In the genomic region with DNA sequence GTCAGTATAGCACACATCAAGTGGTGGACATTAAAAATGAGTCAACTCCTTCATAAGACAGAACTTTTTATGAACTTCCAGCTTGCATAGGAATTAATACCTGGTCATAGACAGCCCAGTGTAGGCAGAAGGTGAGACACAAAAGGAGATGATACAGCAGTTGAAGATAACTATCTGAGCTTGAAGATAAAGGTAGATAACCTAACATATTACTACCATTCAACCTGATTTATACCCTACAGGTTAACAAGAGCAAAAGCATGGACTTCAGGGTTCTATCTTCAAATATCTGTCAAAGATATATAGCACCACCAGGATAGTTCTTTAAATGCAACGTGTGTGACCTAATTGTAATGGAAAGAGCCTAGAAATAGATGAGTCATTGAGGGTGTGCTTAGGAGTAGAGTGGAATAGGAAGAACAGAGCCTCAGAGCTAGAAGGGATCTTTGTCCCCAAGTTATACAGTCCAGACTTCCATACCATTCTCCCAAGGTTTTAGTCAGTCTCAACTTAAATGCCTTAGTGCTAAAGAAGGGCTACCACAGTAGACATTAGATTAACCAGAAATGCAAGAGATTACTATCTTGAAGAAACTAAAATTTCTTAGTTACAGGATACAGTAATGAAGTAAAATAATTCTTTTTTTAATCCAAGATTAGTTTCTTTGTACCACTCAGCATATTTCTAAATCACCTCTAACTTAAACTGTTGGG, we compare ENCODE assay signal across 14 cellular contexts. TPM values are rescaled to one million over a fixed set of nuclear protein-coding genes. Genes with fewer than 3 reads are reported as not detected.
DNase-seq lines count a peak whose midpoint lies in the region; ATAC-seq, FAIRE-seq and TF ChIP-seq lines count a peak whose summit lies in the region.
"Had no signal": no experiment of that assay in that cellular context is flagged by ENCODE, and none has a peak within 500 bp of the region (broad histone marks: within the 10 kb centered on the region; RNA-seq: fewer than 3 reads in every experiment).

No MANE protein-coding gene starts in this region.

- no peak; the same call in 1 of the 2 replicates for ATAC-seq in IMR-90 (ENCODE audit: low read depth)
- ATAC-seq in HG02759 (IDR thresholded peaks at IDR 0.05; ENCODE audit: unreplicated experiment) = no peak

- CTCF ChIA-PET in IMR-90 (lab: Yijun Ruan, JAX) = interaction anchor here (0.8 kb wide), 1 partner anchor 826 kb away, joined by 3 read pairs; no protein-coding TSS in a partner anchor

- H3K79me1 ChIP-seq in IMR-90 (ENCODE audit: low read depth in 1 of 2, low read length in 2 of 2) = peaks cover 20 to 24% of the 10 kb centered on the region in 2 experiments

- H4K20me1 ChIP-seq in IMR-90 (ENCODE audit: insufficient read depth, low read length) = peaks cover 6% of the 10 kb centered on the region; the same call in 1 of the 2 replicates

- in situ Hi-C loops in Caki2 (cut with HindIII; ENCODE audit: low pct_unique_long_range_greater_than_20kb, low sequenced_read_pairs) (no loop called here), IMR-90 (cut with MboI; ENCODE audit: low sequenced_read_pairs) (no loop called here)

- intact Hi-C loops in IMR-90 (cut with micrococcal nuclease) (no loop called here), kidney (cut with DNase I) (no loop called here), stomach (cut with DNase I; ENCODE audit: low total_unique reads) (no loop called here)

- H3K27ac Mint-ChIP-seq in activated naive CD8-positive, alpha-beta T cell = peak overlapping the region; percentile 2

- no peak overlapping the region for H2BK20ac ChIP-seq in IMR-90 (ENCODE audit: low read depth, low read length)

- H2BK15ac ChIP-seq in IMR-90 (ENCODE audit: low read depth, low read length) = no peak overlapping the region

- FAIRE-seq in kidney (lab: Jason Lieb, UNC) = peak; percentile 15
- FAIRE-seq: D721Med had no signal

- 0 out of 2 replicates have a peak, but pooled peaks cover 4% of the 10 kb centered on the region for H3K9me1 ChIP-seq in IMR-90 (ENCODE audit: insufficient read depth, low read length)

- H3K27ac ChIP-seq in IMR-90 (ENCODE audit: insufficient read depth, low read length) = no peak overlapping the region
- no peak overlapping the region for H3K27ac ChIP-seq in kidney (ENCODE audit: low read depth in 2 of 2, low read length in 2 of 2)
- H3K27ac ChIP-seq in substantia nigra (ENCODE audit: low read depth, low read length, poor library complexity, severe bottlenecking) = no peak overlapping the region
- H3K27ac ChIP-seq in stomach = no peak overlapping the region
- H3K27ac ChIP-seq: thoracic aorta, VCaP had no signal

- H2AK9ac ChIP-seq in IMR-90 (replicated peaks; ENCODE audit: low read depth, low read length, poor library complexity) = no peak overlapping the region

- no TSS peak for BruUV-seq in IMR-90 (replicated peaks; lab: Mats Ljungman, UMichigan)

- H2BK120ac ChIP-seq in IMR-90 (ENCODE audit: low read depth, low read length) = no peak overlapping the region

- POLR2A ChIA-PET in IMR-90 (lab: Charles Lee; ENCODE audit: unreplicated experiment) = no interaction called here

- no peak overlapping the region for H2AK5ac ChIP-seq in IMR-90 (ENCODE audit: low read depth, low read length)

- H2BK5ac ChIP-seq in IMR-90 (ENCODE audit: low read depth, low read length, poor library complexity, severe bottlenecking) = no peak overlapping the region

- H3K9ac ChIP-seq in IMR-90 (ENCODE audit: low read depth, low read length) = no peak overlapping the region
- no peak overlapping the region for H3K9ac ChIP-seq in kidney (ENCODE audit: low read length in 2 of 2)

- H3K36me3 Mint-ChIP-seq in activated naive CD8-positive, alpha-beta T cell = peaks cover 8% of the 10 kb centered on the region

- no peak overlapping the region for H3K18ac ChIP-seq in IMR-90 (ENCODE audit: low read depth, low read length)

- dilution Hi-C loops in IMR-90 (cut with HindIII; ENCODE audit: low sequenced_read_pairs, unreplicated experiment) = no loop called here

- H3K4me1 ChIP-seq in IMR-90 (ENCODE audit: control insufficient read depth, insufficient read depth, low read length) (no peaks in the 10 kb centered on the region), kidney (ENCODE audit: control insufficient read depth in 1 of 2, insufficient read depth in 1 of 2, low read depth in 1 of 2, low read length in 2 of 2) (no peaks in the 10 kb centered on the region), stomach (peaks cover 4 to 69% (median 34%) of the 10 kb centered on the region in 4 donors)

- H3K4me3 ChIP-seq in IMR-90 (ENCODE audit: insufficient read depth, low read depth, low read length) (no peak overlapping the region), kidney (ENCODE audit: low read length in 2 of 2) (no peak overlapping the region), stomach (no peak overlapping the region), MG63 (no peak overlapping the region)
- H3K4me3 ChIP-seq: thoracic aorta had no signal

- no peak overlapping the region for H3K4me2 ChIP-seq in IMR-90 (ENCODE audit: low read depth, low read length)

- H3K9me3 Mint-ChIP-seq in activated naive CD8-positive, alpha-beta T cell (ENCODE audit: low read depth) = no peaks in the 10 kb centered on the region
- H3K9me3 Mint-ChIP-seq: activated naive CD4-positive, alpha-beta T cell treated with anti-CD3 and anti-CD28 coated beads, Interleukin-2, amount 50 U/mL, for 24 hours had no signal

- no CpG with 5 or more reads among the region's 1 CpG for WGBS in IMR-90 (ENCODE audit: extremely low coverage in 2 of 2, insufficient read length in 1 of 2), 2 experiments
- 49 to 70% (median 58%) methylated on average over 1 of the region's 1 CpG for WGBS in stomach, 5 donors

- H3K9me3 ChIP-seq in IMR-90 (ENCODE audit: control insufficient read depth, insufficient read depth, low read length) = no peaks in the 10 kb centered on the region
- no peaks in the 10 kb centered on the region for H3K9me3 ChIP-seq in kidney (ENCODE audit: control insufficient read depth in 1 of 2, low read length in 2 of 2)
- no peaks in the 10 kb centered on the region for H3K9me3 ChIP-seq in stomach
- no peaks in the 10 kb centered on the region for H3K9me3 ChIP-seq in MG63
- H3K9me3 ChIP-seq: thoracic aorta had no signal

- no peak for TF ChIP-seq RAD21 in IMR-90 (IDR thresholded peaks at IDR 0.05; ENCODE audit: low read length)

- peak; percentile 46 for DNase-seq in Caki2 (ENCODE audit: low read depth)
- peak; percentile 32 for DNase-seq in IMR-90
- no peak for DNase-seq in kidney
- DNase-seq in substantia nigra (lab: John Stamatoyannopoulos, UW) = no peak
- no peak for DNase-seq in stomach
- DNase-seq in MG63 = no peak
- DNase-seq: NCI-H524; stimulated activated CD4-positive, alpha-beta T cell treated with anti-CD3 and anti-CD28 coated beads, Interleukin-15, amount 100 ng/mL, for 24 hours had no signal

- H4K8ac ChIP-seq in IMR-90 (ENCODE audit: low read depth in 2 of 2, low read length in 2 of 2) = no peak overlapping the region

- H3K36me3 ChIP-seq in IMR-90 (ENCODE audit: control insufficient read depth, insufficient read depth, low read length) = peaks cover 9% of the 10 kb centered on the region
- H3K36me3 ChIP-seq in kidney (ENCODE audit: control insufficient read depth in 1 of 2, insufficient read depth in 2 of 2, low read length in 2 of 2) = peaks cover 0 to 3% of the 10 kb centered on the region in 2 donors
- H3K36me3 ChIP-seq in stomach = peaks cover 0 to 47% (median 30%) of the 10 kb centered on the region in 4 donors
- H3K36me3 ChIP-seq in MG63 = peaks cover 42% of the 10 kb centered on the region

- no peaks in the 10 kb centered on the region for H3K27me3 ChIP-seq in IMR-90 (ENCODE audit: control insufficient read depth, insufficient read depth, low read length)
- H3K27me3 ChIP-seq in stomach = no peaks in the 10 kb centered on the region
- no peaks in the 10 kb centered on the region for H3K27me3 ChIP-seq in MG63

- no peak overlapping the region for H2AFZ ChIP-seq in IMR-90 (replicated peaks; ENCODE audit: low read length, poor library complexity)

- peaks cover 83% of the 10 kb centered on the region for H3K4me1 Mint-ChIP-seq in activated naive CD8-positive, alpha-beta T cell (ENCODE audit: low read depth)

- no peak overlapping the region for H3K14ac ChIP-seq in IMR-90 (replicated peaks; ENCODE audit: low read depth, low read length)

- H3K23ac ChIP-seq in IMR-90 (ENCODE audit: low read depth, low read length) = no peak overlapping the region

- H3K27me3 Mint-ChIP-seq in activated naive CD8-positive, alpha-beta T cell = no peaks in the 10 kb centered on the region
- H3K27me3 Mint-ChIP-seq: activated naive CD4-positive, alpha-beta T cell treated with anti-CD3 and anti-CD28 coated beads, Interleukin-2, amount 50 U/mL, for 24 hours had no signal

- H3K56ac ChIP-seq in IMR-90 (ENCODE audit: extremely low read depth, insufficient read depth, low read length) = no peak overlapping the region

- peak overlapping the region; percentile 54 for H3K4me3 Mint-ChIP-seq in activated naive CD8-positive, alpha-beta T cell

- no peak for TF ChIP-seq EP300 in stomach (IDR thresholded peaks at IDR 0.05)

- no peak overlapping the region for H3K4ac ChIP-seq in IMR-90 (ENCODE audit: low read depth, low read length)

- no peak overlapping the region for H4K5ac ChIP-seq in IMR-90 (ENCODE audit: low read depth, low read length)

- TF ChIP-seq CTCF in IMR-90 (conservative IDR thresholded peaks at IDR 0.05; ENCODE audit: low read depth, low read length) (no peak), kidney (IDR thresholded peaks at IDR 0.05; ENCODE audit: borderline replicate concordance, extremely low read depth, insufficient read depth) (no peak), stomach (IDR thresholded peaks at IDR 0.05) (no peak)

- no peak overlapping the region for H4K91ac ChIP-seq in IMR-90 (ENCODE audit: insufficient read depth, low read depth, low read length)

- no peak for TF ChIP-seq POLR2A in IMR-90 (IDR thresholded peaks at IDR 0.05; ENCODE audit: low read depth, low read length)
- TF ChIP-seq POLR2A in stomach (IDR thresholded peaks at IDR 0.05) = no peak

TF ChIP-seq in IMR-90, 13 proteins besides CTCF, POLR2A, EP300 and RAD21 (continues in another document):
- TF ChIP-seq NFE2L2 (IDR thresholded peaks at IDR 0.05; ENCODE audit: low read depth, low read length) = no peak
- peak; percentile 13; the same call in 1 of the 2 replicates for TF ChIP-seq MAFK (IDR thresholded peaks at IDR 0.05; ENCODE audit: low read depth, low read length)

RNA-seq across cellular contexts. Expression of a gene that starts 9.2 kb away (rescaled TPM):
- 7.6 and 19.3 TPM in 2 replicates for total RNA-seq in Caki2 (2014; rRNA removed; shearing (Covaris generic); ENCODE audit: low replicate concordance)
- 13.1 and 20.0 TPM in 2 replicates for total RNA-seq in IMR-90 (2012; rRNA removed)
- 6.9 TPM in 2 replicates for polyA plus RNA-seq in IMR-90 (2012; rRNA removed)
- polyA plus RNA-seq in IMR-90 (2012; cell fraction: cytosol; rRNA removed) = 3.5 and 4.1 TPM in 2 replicates
- polyA plus RNA-seq in IMR-90 (2012; cell fraction: nucleus; rRNA removed; ENCODE audit: low replicate concordance) = 18.9 and 19.0 TPM in 2 replicates
- total RNA-seq in kidney = 36.8 TPM
- 4.5 TPM for polyA plus RNA-seq in kidney (ENCODE audit: insufficient read depth, low read depth, low replicate concordance)
- total RNA-seq in stomach = 10 to 100 TPM in 4 of 5 donors, 1 to 10 TPM in 1; 9.3 to 41.9 (median 32.6) TPM
- 1 to 10 TPM; 3.8 to 7.0 (median 6.4) TPM for polyA plus RNA-seq in stomach
- 5.3 and 6.9 TPM in 2 replicates for total RNA-seq in MG63 (2014; rRNA removed; shearing (Covaris generic); ENCODE audit: low replicate concordance)

Comparison
In these comparisons a context has a peak if more than half of its experiments do, and no peak if none do; other contexts are left out.
1. DNase-seq: peak in Caki2 (single experiment) and IMR-90 (single experiment); none in kidney (single experiment), substantia nigra (0 of 49), stomach (single experiment) and MG63 (single experiment).